Comparison of ENCODE assay signal across 1 cellular context in genomic region chr1:110888049-110888448, GRCh38.
TF ChIP-seq lines count a peak whose summit lies in the region.

No MANE protein-coding gene starts in this region.

TF ChIP-seq in GM12891, 5 proteins besides CTCF, POLR2A, EP300 and RAD21 (continued from another document):
- no peak for TF ChIP-seq POU2F2 (IDR thresholded peaks at IDR 0.05; ENCODE audit: low read depth, low read length)
